1 cellular context compared by ENCODE assay signal in the genomic region with DNA sequence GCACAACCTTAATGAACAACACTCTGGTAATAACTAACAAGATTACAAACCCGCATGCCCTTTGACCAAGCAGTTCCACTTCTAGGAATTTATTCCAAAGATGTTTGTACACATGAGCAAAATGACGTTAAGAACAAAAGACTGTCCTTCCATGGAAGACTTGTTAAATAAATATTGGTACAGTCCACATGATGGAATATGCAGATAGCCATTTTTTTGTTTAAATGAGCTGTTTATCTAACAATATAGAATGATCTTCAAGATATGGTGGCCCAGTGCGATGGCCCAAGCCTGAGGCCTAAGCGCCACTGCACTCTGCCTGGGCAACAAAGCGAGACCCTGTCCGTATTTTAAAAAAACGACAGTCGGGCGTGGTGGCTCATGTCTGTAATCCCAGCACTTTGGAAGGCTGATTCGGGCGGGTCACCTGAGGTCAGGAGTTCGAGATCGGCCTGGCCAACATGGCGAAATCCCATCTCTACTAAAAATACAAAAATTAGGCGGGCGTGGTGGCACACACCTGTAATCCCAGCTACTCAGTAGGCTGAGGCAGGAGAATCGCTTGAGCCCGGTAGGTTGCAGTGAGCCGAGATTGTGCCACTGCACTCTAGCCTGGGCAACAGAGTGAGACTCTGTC.
TF ChIP-seq lines count a peak whose summit lies in the region.

No MANE protein-coding gene starts in this region.

TF ChIP-seq in HepG2, 621 proteins besides CTCF, POLR2A, EP300 and RAD21 (continued from another document and continues in another):
- TF ChIP-seq, protein P1, sequence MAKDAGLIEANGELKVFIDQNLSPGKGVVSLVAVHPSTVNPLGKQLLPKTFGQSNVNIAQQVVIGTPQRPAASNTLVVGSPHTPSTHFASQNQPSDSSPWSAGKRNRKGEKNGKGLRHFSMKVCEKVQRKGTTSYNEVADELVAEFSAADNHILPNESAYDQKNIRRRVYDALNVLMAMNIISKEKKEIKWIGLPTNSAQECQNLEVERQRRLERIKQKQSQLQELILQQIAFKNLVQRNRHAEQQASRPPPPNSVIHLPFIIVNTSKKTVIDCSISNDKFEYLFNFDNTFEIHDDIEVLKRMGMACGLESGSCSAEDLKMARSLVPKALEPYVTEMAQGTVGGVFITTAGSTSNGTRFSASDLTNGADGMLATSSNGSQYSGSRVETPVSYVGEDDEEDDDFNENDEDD (CRISPR knock-in tag; IDR thresholded peaks at IDR 0.05; ENCODE audit: borderline replicate concordance): peak; percentile 51; the same call in 1 of the 2 replicates
- TF ChIP-seq ZNF609 (CRISPR knock-in tag; IDR thresholded peaks at IDR 0.05; ENCODE audit: borderline replicate concordance) (peak; percentile 96), HDAC2 (CRISPR knock-in tag; IDR thresholded peaks at IDR 0.05) (peak; percentile 88), GATA4 (IDR thresholded peaks at IDR 0.05; ENCODE audit: borderline replicate concordance, low read depth) (peak; percentile 68), NR2F2 (IDR thresholded peaks at IDR 0.05; ENCODE audit: borderline replicate concordance, low read depth) (peak; percentile 85), YEATS4 (CRISPR knock-in tag; IDR thresholded peaks at IDR 0.05; ENCODE audit: borderline replicate concordance) (0 out of 2 replicates have a peak, but pooled peaks have one; percentile 48), SNAPC5 (CRISPR knock-in tag; IDR thresholded peaks at IDR 0.05; ENCODE audit: borderline replicate concordance) (no peak; the same call in 1 of the 2 replicates), CBX5 (CRISPR knock-in tag; IDR thresholded peaks at IDR 0.05; ENCODE audit: borderline replicate concordance) (peak; percentile 72; the same call in 1 of the 2 replicates), HMG20B (CRISPR knock-in tag; conservative IDR thresholded peaks at IDR 0.05) (peak; percentile 88), RBAK (CRISPR knock-in tag; IDR thresholded peaks at IDR 0.05) (no peak), ZNF441 (CRISPR knock-in tag; IDR thresholded peaks at IDR 0.05; ENCODE audit: borderline replicate concordance) (peak; percentile 22; the same call in 1 of the 2 replicates), ZBTB38 (CRISPR knock-in tag; IDR thresholded peaks at IDR 0.05) (0 out of 2 replicates have a peak, but pooled peaks have one; percentile 3), NR2F6 (IDR thresholded peaks at IDR 0.05) (peak; percentile 90), NR2F6 (CRISPR knock-in tag; IDR thresholded peaks at IDR 0.05) (peak; percentile 79), YY1 (IDR thresholded peaks at IDR 0.05; ENCODE audit: insufficient read depth, insufficient replicate concordance, low read depth, low read length) (peak; percentile 51), ATF6 (CRISPR knock-in tag; conservative IDR thresholded peaks at IDR 0.05) (no peak), NCOR1 (IDR thresholded peaks at IDR 0.05; ENCODE audit: borderline replicate concordance, low read length) (peak; percentile 97), ZFP90 (CRISPR knock-in tag; IDR thresholded peaks at IDR 0.05; ENCODE audit: borderline replicate concordance) (peak; percentile 58; the same call in 1 of the 2 replicates), ZNF674 (CRISPR knock-in tag; IDR thresholded peaks at IDR 0.05; ENCODE audit: low read depth) (no peak), KDM6A (CRISPR knock-in tag; IDR thresholded peaks at IDR 0.05; ENCODE audit: low read depth) (peak; percentile 78), NPAS2 (CRISPR knock-in tag; IDR thresholded peaks at IDR 0.05; ENCODE audit: borderline replicate concordance) (no peak), ZGPAT (CRISPR knock-in tag; IDR thresholded peaks at IDR 0.05) (peak; percentile 76), ZFP36L1 (CRISPR knock-in tag; IDR thresholded peaks at IDR 0.05) (peak; percentile 58; the same call in 1 of the 2 replicates), ELF1 (CRISPR knock-in tag; IDR thresholded peaks at IDR 0.05) (peak; percentile 51; the same call in 1 of the 2 replicates), FOXP1 (IDR thresholded peaks at IDR 0.05) (no peak), FOXP1 (CRISPR knock-in tag; IDR thresholded peaks at IDR 0.05) (peak; percentile 98), PAXIP1 (CRISPR knock-in tag; conservative IDR thresholded peaks at IDR 0.05) (peak; percentile 87), ERF (CRISPR knock-in tag; IDR thresholded peaks at IDR 0.05) (peak; percentile 60; the same call in 1 of the 2 replicates), ZBTB7B (CRISPR knock-in tag; IDR thresholded peaks at IDR 0.05) (peak; percentile 48; the same call in 1 of the 2 replicates), TP53 (CRISPR knock-in tag; conservative IDR thresholded peaks at IDR 0.05) (no peak), ZNF430 (CRISPR knock-in tag; IDR thresholded peaks at IDR 0.05) (no peak), ZNF550 (CRISPR knock-in tag; IDR thresholded peaks at IDR 0.05; ENCODE audit: borderline replicate concordance) (no peak), ZFP1 (CRISPR knock-in tag; IDR thresholded peaks at IDR 0.05) (peak; percentile 73; the same call in 1 of the 2 replicates), ZNF329 (CRISPR knock-in tag; IDR thresholded peaks at IDR 0.05; ENCODE audit: low read depth) (0 out of 2 replicates have a peak, but pooled peaks have one; percentile 13), CREM (IDR thresholded peaks at IDR 0.05) (peak; percentile 91), CREM (CRISPR knock-in tag; IDR thresholded peaks at IDR 0.05) (no peak), ZNF232 (CRISPR knock-in tag; IDR thresholded peaks at IDR 0.05; ENCODE audit: borderline replicate concordance) (no peak; the same call in 1 of the 2 replicates), ELF3 (CRISPR knock-in tag; IDR thresholded peaks at IDR 0.05) (peak; percentile 44; the same call in 1 of the 2 replicates)
- TF ChIP-seq, protein P2, sequence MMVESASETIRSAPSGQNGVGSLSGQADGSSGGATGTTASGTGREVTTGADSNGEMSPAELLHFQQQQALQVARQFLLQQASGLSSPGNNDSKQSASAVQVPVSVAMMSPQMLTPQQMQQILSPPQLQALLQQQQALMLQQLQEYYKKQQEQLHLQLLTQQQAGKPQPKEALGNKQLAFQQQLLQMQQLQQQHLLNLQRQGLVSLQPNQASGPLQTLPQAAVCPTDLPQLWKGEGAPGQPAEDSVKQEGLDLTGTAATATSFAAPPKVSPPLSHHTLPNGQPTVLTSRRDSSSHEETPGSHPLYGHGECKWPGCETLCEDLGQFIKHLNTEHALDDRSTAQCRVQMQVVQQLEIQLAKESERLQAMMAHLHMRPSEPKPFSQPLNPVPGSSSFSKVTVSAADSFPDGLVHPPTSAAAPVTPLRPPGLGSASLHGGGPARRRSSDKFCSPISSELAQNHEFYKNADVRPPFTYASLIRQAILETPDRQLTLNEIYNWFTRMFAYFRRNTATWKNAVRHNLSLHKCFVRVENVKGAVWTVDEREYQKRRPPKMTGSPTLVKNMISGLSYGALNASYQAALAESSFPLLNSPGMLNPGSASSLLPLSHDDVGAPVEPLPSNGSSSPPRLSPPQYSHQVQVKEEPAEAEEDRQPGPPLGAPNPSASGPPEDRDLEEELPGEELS (CRISPR knock-in tag; IDR thresholded peaks at IDR 0.05): peak; percentile 92
- TF ChIP-seq, protein P3, sequence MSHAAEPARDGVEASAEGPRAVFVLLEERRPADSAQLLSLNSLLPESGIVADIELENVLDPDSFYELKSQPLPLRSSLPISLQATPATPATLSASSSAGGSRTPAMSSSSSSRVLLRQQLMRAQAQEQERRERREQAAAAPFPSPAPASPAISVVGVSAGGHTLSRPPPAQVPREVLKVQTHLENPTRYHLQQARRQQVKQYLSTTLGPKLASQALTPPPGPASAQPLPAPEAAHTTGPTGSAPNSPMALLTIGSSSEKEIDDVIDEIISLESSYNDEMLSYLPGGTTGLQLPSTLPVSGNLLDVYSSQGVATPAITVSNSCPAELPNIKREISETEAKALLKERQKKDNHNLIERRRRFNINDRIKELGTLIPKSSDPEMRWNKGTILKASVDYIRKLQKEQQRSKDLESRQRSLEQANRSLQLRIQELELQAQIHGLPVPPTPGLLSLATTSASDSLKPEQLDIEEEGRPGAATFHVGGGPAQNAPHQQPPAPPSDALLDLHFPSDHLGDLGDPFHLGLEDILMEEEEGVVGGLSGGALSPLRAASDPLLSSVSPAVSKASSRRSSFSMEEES (CRISPR knock-in tag; IDR thresholded peaks at IDR 0.05): peak; percentile 84; the same call in 1 of the 2 replicates
- TF ChIP-seq, protein P4, sequence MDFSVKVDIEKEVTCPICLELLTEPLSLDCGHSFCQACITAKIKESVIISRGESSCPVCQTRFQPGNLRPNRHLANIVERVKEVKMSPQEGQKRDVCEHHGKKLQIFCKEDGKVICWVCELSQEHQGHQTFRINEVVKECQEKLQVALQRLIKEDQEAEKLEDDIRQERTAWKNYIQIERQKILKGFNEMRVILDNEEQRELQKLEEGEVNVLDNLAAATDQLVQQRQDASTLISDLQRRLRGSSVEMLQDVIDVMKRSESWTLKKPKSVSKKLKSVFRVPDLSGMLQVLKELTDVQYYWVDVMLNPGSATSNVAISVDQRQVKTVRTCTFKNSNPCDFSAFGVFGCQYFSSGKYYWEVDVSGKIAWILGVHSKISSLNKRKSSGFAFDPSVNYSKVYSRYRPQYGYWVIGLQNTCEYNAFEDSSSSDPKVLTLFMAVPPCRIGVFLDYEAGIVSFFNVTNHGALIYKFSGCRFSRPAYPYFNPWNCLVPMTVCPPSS (IDR thresholded peaks at IDR 0.05): no peak
